1 cellular context compared by ENCODE assay signal in genomic region chr2:47078541-47079482, GRCh38.
TF ChIP-seq lines count a peak whose summit lies in the region.

No MANE protein-coding gene starts in this region.

TF ChIP-seq in HepG2, 621 proteins besides CTCF, POLR2A, EP300 and RAD21 (continued from another document and continues in another):
- TF ChIP-seq BCLAF1 (IDR thresholded peaks at IDR 0.05) (no peak), ZNF552 (CRISPR knock-in tag; IDR thresholded peaks at IDR 0.05; ENCODE audit: borderline replicate concordance) (no peak), SAP130 (CRISPR knock-in tag; IDR thresholded peaks at IDR 0.05; ENCODE audit: low read depth) (peak; percentile 94), ZSCAN5A (CRISPR knock-in tag; IDR thresholded peaks at IDR 0.05; ENCODE audit: borderline replicate concordance) (peak; percentile 74; the same call in 1 of the 2 replicates), ZBED4 (CRISPR knock-in tag; IDR thresholded peaks at IDR 0.05; ENCODE audit: borderline replicate concordance) (peak; percentile 95; the same call in 1 of the 2 replicates), ZNF710 (CRISPR knock-in tag; IDR thresholded peaks at IDR 0.05; ENCODE audit: borderline replicate concordance) (peak; percentile 60; the same call in 1 of the 2 replicates), RCOR2 (CRISPR knock-in tag; IDR thresholded peaks at IDR 0.05) (peak; percentile 97), FOXO4 (CRISPR knock-in tag; conservative IDR thresholded peaks at IDR 0.05) (no peak), ZNF678 (CRISPR knock-in tag; IDR thresholded peaks at IDR 0.05) (no peak), MTERF4 (CRISPR knock-in tag; IDR thresholded peaks at IDR 0.05) (no peak), HDAC1 (CRISPR knock-in tag; IDR thresholded peaks at IDR 0.05) (peak; percentile 85), AGO1 (IDR thresholded peaks at IDR 0.05; ENCODE audit: low read depth, low read length, poor library complexity, severe bottlenecking) (peak; percentile 48), NONO (IDR thresholded peaks at IDR 0.05) (no peak), NONO (CRISPR knock-in tag; conservative IDR thresholded peaks at IDR 0.05) (peak; percentile 82), ZNF484 (CRISPR knock-in tag; IDR thresholded peaks at IDR 0.05; ENCODE audit: borderline replicate concordance, low read depth) (no peak), ZNF142 (CRISPR knock-in tag; IDR thresholded peaks at IDR 0.05) (peak; percentile 71), ZFAT (CRISPR knock-in tag; conservative IDR thresholded peaks at IDR 0.05) (no peak), TP53 (CRISPR knock-in tag; conservative IDR thresholded peaks at IDR 0.05) (0 out of 2 replicates have a peak, but pooled peaks have one; percentile 32), ATF5 (CRISPR knock-in tag; IDR thresholded peaks at IDR 0.05; ENCODE audit: low read depth) (0 out of 2 replicates have a peak, but pooled peaks have one; percentile 78), ZMAT3 (CRISPR knock-in tag; conservative IDR thresholded peaks at IDR 0.05) (0 out of 2 replicates have a peak, but pooled peaks have one; percentile 9), KLF16 (CRISPR knock-in tag; IDR thresholded peaks at IDR 0.05) (peak in 1 of 2 experiments; percentile 93; a peak in 2 of 4 replicates), PRDM4 (CRISPR knock-in tag; IDR thresholded peaks at IDR 0.05; ENCODE audit: borderline replicate concordance) (no peak)
